ENCODE assay signal across 1 cellular context in genomic region chr5:111083323-111083722, GRCh38.
TF ChIP-seq lines count a peak whose summit lies in the region.

No MANE protein-coding gene starts in this region.

TF ChIP-seq in K562, 482 proteins besides CTCF, POLR2A, EP300 and RAD21 (continued from another document and continues in another):
- TF ChIP-seq CBX3 (IDR thresholded peaks at IDR 0.05; ENCODE audit: borderline replicate concordance in 1 of 2, low read length in 2 of 2) (no peak), GTF2E2 (tag; IDR thresholded peaks at IDR 0.05) (no peak), ZC3H4 (CRISPR knock-in tag; IDR thresholded peaks at IDR 0.05; ENCODE audit: borderline replicate concordance) (no peak), MTA2 (IDR thresholded peaks at IDR 0.05; ENCODE audit: low read depth) (0 out of 2 replicates have a peak, but pooled peaks have one; percentile 43), ZNF551 (CRISPR knock-in tag; IDR thresholded peaks at IDR 0.05) (no peak), RHOXF2B (CRISPR knock-in tag; conservative IDR thresholded peaks at IDR 0.05) (no peak), SMARCE1 (IDR thresholded peaks at IDR 0.05) (peak; percentile 89), TRIM24 (IDR thresholded peaks at IDR 0.05) (peak; percentile 50 to 54), NR4A1 (CRISPR knock-in tag; IDR thresholded peaks at IDR 0.05) (no peak), NR4A1 (tag; IDR thresholded peaks at IDR 0.05) (no peak), MAFG (tag; conservative IDR thresholded peaks at IDR 0.05) (no peak), SNAPC5 (CRISPR knock-in tag; IDR thresholded peaks at IDR 0.05) (no peak), TSC22D4 (tag; IDR thresholded peaks at IDR 0.05) (no peak), PHB2 (IDR thresholded peaks at IDR 0.05; ENCODE audit: low read depth) (no peak), RNF2 (IDR thresholded peaks at IDR 0.05) (no peak), ZNF318 (IDR thresholded peaks at IDR 0.05; ENCODE audit: borderline replicate concordance in 1 of 2, low read depth in 1 of 2) (0 out of 4 replicates have a peak, but pooled peaks of 1 of the 2 experiments have one; percentile 34), CCNT2 (IDR thresholded peaks at IDR 0.05; ENCODE audit: borderline replicate concordance, extremely low read depth, insufficient read length, low read depth, low read length) (no peak), CREBBP (IDR thresholded peaks at IDR 0.05; ENCODE audit: low read depth, low read length) (no peak), STAG1 (CRISPR knock-in tag; IDR thresholded peaks at IDR 0.05; ENCODE audit: borderline replicate concordance) (no peak), STAT5A (IDR thresholded peaks at IDR 0.05; ENCODE audit: borderline replicate concordance, low read length) (peak; percentile 22; the same call in 1 of the 2 replicates), TCF15 (CRISPR knock-in tag; IDR thresholded peaks at IDR 0.05) (no peak), ZNF217 (CRISPR knock-in tag; IDR thresholded peaks at IDR 0.05) (no peak), PTTG1 (tag; IDR thresholded peaks at IDR 0.05; ENCODE audit: low read depth) (no peak), SP1 (CRISPR knock-in tag; IDR thresholded peaks at IDR 0.05) (no peak), TARDBP (IDR thresholded peaks at IDR 0.05) (no peak), ARID3A (IDR thresholded peaks at IDR 0.05; ENCODE audit: borderline replicate concordance, low read depth, low read length) (no peak), TEAD4 (IDR thresholded peaks at IDR 0.05; ENCODE audit: low read length) (peak; percentile 83), TEAD4 (CRISPR knock-in tag; IDR thresholded peaks at IDR 0.05; ENCODE audit: borderline replicate concordance) (no peak), HES1 (IDR thresholded peaks at IDR 0.05; ENCODE audit: low read depth) (peak; percentile 54; the same call in 1 of the 2 replicates), CBFA2T2 (conservative IDR thresholded peaks at IDR 0.05) (peak; percentile 54), ETV6 (IDR thresholded peaks at IDR 0.05; ENCODE audit: borderline replicate concordance in 1 of 2, low read depth in 2 of 2, low read length in 1 of 2) (peak in 1 of 2 experiments; percentile 68; a peak in 2 of 4 replicates), ETV6 (CRISPR knock-in tag; IDR thresholded peaks at IDR 0.05; ENCODE audit: borderline replicate concordance) (no peak), ZNF75A (CRISPR knock-in tag; IDR thresholded peaks at IDR 0.05) (no peak), CHD2 (IDR thresholded peaks at IDR 0.05; ENCODE audit: low read depth, low read length) (no peak), KDM5B (IDR thresholded peaks at IDR 0.05; ENCODE audit: insufficient replicate concordance, low read depth, low read length) (no peak), RBM39 (optimal IDR thresholded peaks at IDR 0.05; ENCODE audit: low read depth, low read length) (no peak), HBP1 (CRISPR knock-in tag; IDR thresholded peaks at IDR 0.05) (no peak), FOXM1 (IDR thresholded peaks at IDR 0.05; ENCODE audit: low read depth) (peak; percentile 24; the same call in 1 of the 2 replicates), FOXM1 (CRISPR knock-in tag; IDR thresholded peaks at IDR 0.05; ENCODE audit: low read depth) (no peak), HDGF (IDR thresholded peaks at IDR 0.05) (no peak), HNRNPUL1 (IDR thresholded peaks at IDR 0.05; ENCODE audit: low read length) (no peak), BRF1 (IDR thresholded peaks at IDR 0.05; ENCODE audit: borderline replicate concordance, extremely low read depth, insufficient read length) (no peak), ETV1 (tag; conservative IDR thresholded peaks at IDR 0.05; ENCODE audit: low read depth) (peak; percentile 40; the same call in 1 of the 2 replicates), DIDO1 (tag; IDR thresholded peaks at IDR 0.05; ENCODE audit: low read depth) (no peak), FOXP1 (CRISPR knock-in tag; IDR thresholded peaks at IDR 0.05) (no peak), SREBF2 (CRISPR knock-in tag; IDR thresholded peaks at IDR 0.05) (no peak), FOSL1 (tag; conservative IDR thresholded peaks at IDR 0.05) (peak; percentile 79), C11orf30 (IDR thresholded peaks at IDR 0.05; ENCODE audit: low read depth) (no peak), SETDB1 (IDR thresholded peaks at IDR 0.05; ENCODE audit: low read length) (no peak), PBX2 (CRISPR knock-in tag; IDR thresholded peaks at IDR 0.05; ENCODE audit: low read depth) (peak; percentile 78), PBX2 (tag; conservative IDR thresholded peaks at IDR 0.05; ENCODE audit: low read depth) (peak; percentile 96), HDAC8 (tag; IDR thresholded peaks at IDR 0.05) (no peak), TAF15 (IDR thresholded peaks at IDR 0.05; ENCODE audit: low read depth, low read length) (no peak), ELK3 (CRISPR knock-in tag; IDR thresholded peaks at IDR 0.05) (no peak), THRB (CRISPR knock-in tag; conservative IDR thresholded peaks at IDR 0.05) (no peak), ZNF41 (CRISPR knock-in tag; conservative IDR thresholded peaks at IDR 0.05) (no peak), TAF1 (IDR thresholded peaks at IDR 0.05; ENCODE audit: control insufficient read depth, extremely low read depth, insufficient read depth, low read length, severe bottlenecking) (no peak)
